In the genomic region with DNA sequence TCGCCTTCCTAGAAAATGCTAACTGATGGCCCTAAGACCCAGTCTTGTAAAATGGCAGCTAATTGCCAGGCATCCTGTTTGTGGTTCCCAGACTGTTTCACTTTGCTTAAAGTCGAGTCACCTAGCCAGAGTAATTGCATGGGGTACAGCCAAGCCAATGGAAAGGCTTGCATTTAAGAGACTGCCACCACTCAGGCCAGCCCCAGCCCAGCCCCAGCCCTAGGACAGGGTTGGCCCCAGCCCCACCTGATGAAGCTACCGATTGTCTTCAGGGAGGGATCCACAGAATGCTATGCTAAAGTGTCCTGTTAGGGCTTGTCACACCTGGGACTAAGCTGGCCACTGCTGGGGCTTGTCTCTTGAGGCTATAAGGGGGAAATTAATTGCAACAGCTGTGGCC, we compare ENCODE assay signal across 25 cellular contexts.
"Had no signal": no experiment of that assay in that cellular context is flagged by ENCODE, and none has a peak within 500 bp of the region (broad histone marks: within the 10 kb centered on the region; RNA-seq: fewer than 3 reads in every experiment).

No MANE protein-coding gene starts in this region.

- H3K4me1 ChIP-seq: foreskin keratinocyte, left lung, lower lobe of right lung, right lobe of liver, uterus had no signal

- H3K36me3 ChIP-seq: heart right ventricle, left lung, lower lobe of right lung, neutrophil, right lobe of liver, uterus had no signal

- DNase-seq: activated CD4-positive, alpha-beta T cell treated with anti-CD3 and anti-CD28 coated beads for 1 hour; activated CD8-positive, alpha-beta memory T cell treated with anti-CD3 and anti-CD28 coated beads for 24 hours; activated effector memory CD4-positive, alpha-beta T cell treated with Interleukin-2 at 50 U/mL for 16 hours; activated naive CD4-positive, alpha-beta T cell treated with Interleukin-2 at 50 U/mL for 16 hours; anterior cingulate cortex; dermis blood vessel endothelial cell; effector CD4-positive, alpha-beta T cell; erythroblast; foreskin keratinocyte; heart right ventricle; left lung; lower lobe of right lung; mesendoderm; mucosa of descending colon; right lobe of liver; stimulated activated CD4-positive, alpha-beta T cell treated with anti-CD3 and anti-CD28 coated beads, Interleukin-2, amount 100 ng/mL, for 48 hours; stimulated activated naive CD4-positive, alpha-beta T cell treated with Interleukin-2 at 50 U/mL for 16 hours; T-helper 17 cell; uterus had no signal

- H3K27ac Mint-ChIP-seq: activated naive CD8-positive, alpha-beta T cell; nephron; progenitor cell of endocrine pancreas; T-helper 17 cell; WTC11 had no signal

- H3K9me3 ChIP-seq: mucosa of descending colon, neutrophil, right lobe of liver, uterus had no signal

- H3K27me3 Mint-ChIP-seq: activated naive CD8-positive, alpha-beta T cell; progenitor cell of endocrine pancreas; T-helper 17 cell; type B pancreatic cell had no signal

- H3K4me3 Mint-ChIP-seq: activated naive CD8-positive, alpha-beta T cell; nephron; T-helper 17 cell; type B pancreatic cell; WTC11 had no signal

- H3K4me3 ChIP-seq: heart right ventricle, left lung, lower lobe of right lung, mucosa of descending colon, right lobe of liver, uterus had no signal

- H3K4me1 Mint-ChIP-seq: nephron, WTC11 had no signal

- H3K27me3 ChIP-seq: foreskin keratinocyte, heart right ventricle, left lung, neutrophil, right lobe of liver, uterus had no signal

- ATAC-seq: foreskin keratinocyte, left lung, lower lobe of right lung, mucosa of descending colon, T-helper 17 cell, WTC11 had no signal

- H3K27ac ChIP-seq: foreskin keratinocyte, left lung, lower lobe of right lung, neutrophil, right lobe of liver, uterus had no signal
